ENCODE assay signal across 8 cellular contexts in the genomic region with DNA sequence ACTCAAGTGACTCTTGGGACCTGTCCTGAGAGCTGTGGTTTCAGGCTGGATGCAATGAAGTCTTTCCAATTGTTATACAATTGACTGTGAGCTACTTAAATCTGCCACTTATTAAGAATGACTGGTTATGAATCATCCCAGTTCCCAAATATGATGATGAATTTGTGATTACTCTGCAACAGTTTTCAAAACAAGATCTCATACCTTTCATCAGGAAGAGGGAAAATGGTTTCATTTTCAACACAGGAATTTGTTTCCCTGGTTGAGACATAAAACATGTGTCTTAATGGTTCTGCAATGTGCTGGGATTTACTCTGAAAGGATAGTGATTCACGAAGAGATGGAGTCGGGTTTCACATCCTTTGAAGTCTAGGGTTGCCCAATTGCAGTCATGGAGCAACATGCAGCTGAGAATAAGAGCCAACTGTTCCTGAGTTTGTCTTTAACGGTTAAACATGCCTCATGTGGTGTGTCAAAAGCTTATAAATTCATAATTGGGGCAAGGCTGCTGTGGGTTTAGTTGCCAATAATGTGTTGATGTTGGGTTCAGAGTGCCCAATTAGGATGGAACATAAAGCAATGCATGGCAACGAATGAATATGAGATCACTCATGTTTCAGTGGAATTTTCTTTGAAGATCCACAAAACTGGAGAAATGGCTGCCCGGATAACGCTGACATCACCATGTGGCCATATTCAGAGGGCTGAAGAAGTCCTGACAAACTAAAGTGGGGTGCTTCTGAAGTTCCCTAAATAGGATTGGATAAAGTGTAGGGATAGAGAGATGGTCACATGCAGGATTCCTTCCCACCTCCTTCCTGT. TPM values are rescaled to one million over a fixed set of nuclear protein-coding genes. Genes with fewer than 3 reads are reported as not detected.
DNase-seq lines count a peak whose midpoint lies in the region; ATAC-seq and TF ChIP-seq lines count a peak whose summit lies in the region.
"Had no signal": no experiment of that assay in that cellular context is flagged by ENCODE, and none has a peak within 500 bp of the region (broad histone marks: within the 10 kb centered on the region; RNA-seq: fewer than 3 reads in every experiment).

No MANE protein-coding gene starts in this region.

- H3K27me3 Mint-ChIP-seq in stimulated activated memory B cell treated with anti-CD40 and anti-IgM and Interleukin-4, amounts not matched to agents 10 μg/mL and 1 μg/mL and 100 μg/mL, for 72 hours = peaks cover 14% of the 10 kb centered on the region

- H3K4me3 ChIP-seq in SJCRH30 (no peak overlapping the region), upper lobe of right lung (no peak overlapping the region)

- H3K4me1 Mint-ChIP-seq in stimulated activated memory B cell treated with anti-CD40 and anti-IgM and Interleukin-4, amounts not matched to agents 10 μg/mL and 1 μg/mL and 100 μg/mL, for 72 hours = peaks cover 6% of the 10 kb centered on the region

- DNase-seq in HCEC 1CT (peak; percentile 99), SJCRH30 (peak; percentile 52 to 77), left ventricle myocardium superior (no peak), upper lobe of right lung (no peak), COLO668 (lab: John Stamatoyannopoulos, UW; ENCODE audit: unreplicated experiment) (no peak)

- H3K4me1 ChIP-seq in SJCRH30 (peaks cover 15% of the 10 kb centered on the region), upper lobe of right lung (peaks cover 14% of the 10 kb centered on the region)

- no peak overlapping the region for H3K4me3 Mint-ChIP-seq in stimulated activated memory B cell treated with anti-CD40 and anti-IgM and Interleukin-4, amounts not matched to agents 10 μg/mL and 1 μg/mL and 100 μg/mL, for 72 hours

- H3K36me3 ChIP-seq in SJCRH30 = no peaks in the 10 kb centered on the region
- no peaks in the 10 kb centered on the region for H3K36me3 ChIP-seq in upper lobe of right lung

- TF ChIP-seq CTCF in upper lobe of right lung (IDR thresholded peaks at IDR 0.05) = no peak

- H3K27ac ChIP-seq in SJCRH30 (peak overlapping the region; percentile 59), upper lobe of right lung (peak overlapping the region; percentile 43)

- H3K27me3 ChIP-seq in SJCRH30 (no peaks in the 10 kb centered on the region), upper lobe of right lung (no peaks in the 10 kb centered on the region)

- H3K9me3 ChIP-seq in SJCRH30 (replicated peaks) (peaks cover 7% of the 10 kb centered on the region), upper lobe of right lung (no peaks in the 10 kb centered on the region)

- ATAC-seq in left ventricle myocardium superior (peak; percentile 93), upper lobe of right lung (peak; percentile 77), GM21528 (IDR thresholded peaks at IDR 0.05; ENCODE audit: low FRiP score, unreplicated experiment) (no peak)
- ATAC-seq in stimulated activated memory B cell treated with anti-CD40 and anti-IgM and Interleukin-4, amounts not matched to agents 10 μg/mL and 1 μg/mL and 100 μg/mL, for 72 hours = no peak

- peaks cover 6% of the 10 kb centered on the region for H3K9me3 Mint-ChIP-seq in stimulated activated memory B cell treated with anti-CD40 and anti-IgM and Interleukin-4, amounts not matched to agents 10 μg/mL and 1 μg/mL and 100 μg/mL, for 72 hours

- intact Hi-C loops in left ventricle myocardium superior (cut with micrococcal nuclease) (no loop called here), upper lobe of right lung (cut with DNase I) (no loop called here)

- H3K36me3 Mint-ChIP-seq in stimulated activated memory B cell treated with anti-CD40 and anti-IgM and Interleukin-4, amounts not matched to agents 10 μg/mL and 1 μg/mL and 100 μg/mL, for 72 hours = no peaks in the 10 kb centered on the region

- no peak overlapping the region for H3K27ac Mint-ChIP-seq in stimulated activated memory B cell treated with anti-CD40 and anti-IgM and Interleukin-4, amounts not matched to agents 10 μg/mL and 1 μg/mL and 100 μg/mL, for 72 hours

RNA-seq across cellular contexts. Expression of gene CYP24A1, which starts 41.0 kb away (rescaled TPM):
- total RNA-seq in SJCRH30 (2014; rRNA removed; shearing (Covaris generic)) = not detected in 2 replicates
- total RNA-seq in left ventricle myocardium superior (not detected), upper lobe of right lung (0.17 TPM)
- total RNA-seq: glomerular endothelial cell had no signal

Comparison
In these comparisons a context has a peak if more than half of its experiments do, and no peak if none do; other contexts are left out.
1. DNase-seq: peak in HCEC 1CT (single experiment) and SJCRH30 (2 of 2); none in left ventricle myocardium superior (single experiment), upper lobe of right lung (single experiment) and COLO668 (single experiment).
2. ATAC-seq: peak in left ventricle myocardium superior (single experiment) and upper lobe of right lung (single experiment); none in stimulated activated memory B cell treated with anti-CD40 and anti-IgM and Interleukin-4, amounts not matched to agents 10 μg/mL and 1 μg/mL and 100 μg/mL, for 72 hours (single experiment) and GM21528 (single experiment).